Comparison of ENCODE assay signal across 27 cellular contexts in the genomic region with DNA sequence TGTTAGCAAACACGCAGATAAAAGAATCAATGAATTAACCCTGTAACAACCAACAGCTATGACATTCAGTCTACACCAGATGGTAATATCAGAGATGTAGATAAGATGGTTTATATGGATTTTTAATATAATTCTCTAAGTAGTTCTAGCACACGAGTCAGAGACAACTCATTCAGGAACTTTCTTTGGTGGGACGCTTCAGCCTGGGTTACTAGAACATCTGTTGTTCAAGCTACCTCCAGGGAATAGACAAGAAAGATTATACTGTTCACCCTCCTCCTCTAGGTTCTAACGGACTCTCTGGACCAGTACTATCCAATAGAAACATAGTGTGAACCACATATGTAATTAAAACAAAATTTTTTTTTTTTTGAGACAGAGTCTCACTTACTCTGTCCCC.
DNase-seq lines count a peak whose midpoint lies in the region; ATAC-seq, FAIRE-seq and TF ChIP-seq lines count a peak whose summit lies in the region.
"Had no signal": no experiment of that assay in that cellular context is flagged by ENCODE, and none has a peak within 500 bp of the region (broad histone marks: within the 10 kb centered on the region; RNA-seq: fewer than 3 reads in every experiment).

No MANE protein-coding gene starts in this region.

- no peak overlapping the region for H4K5ac ChIP-seq in IMR-90 (ENCODE audit: low read depth, low read length)

- TF ChIP-seq RAD21 in IMR-90 (IDR thresholded peaks at IDR 0.05; ENCODE audit: low read length) (no peak), GM12878 (IDR thresholded peaks at IDR 0.05; ENCODE audit: insufficient read depth, low read depth, low read length) (no peak)

- H3K9me3 ChIP-seq in IMR-90 (ENCODE audit: control insufficient read depth, insufficient read depth, low read length) (no peaks in the 10 kb centered on the region), GM12878 (replicated peaks; ENCODE audit: control insufficient read depth, insufficient read depth, low read length) (no peaks in the 10 kb centered on the region)
- H3K9me3 ChIP-seq in naive thymus-derived CD4-positive, alpha-beta T cell (ENCODE audit: control insufficient read depth in 2 of 3, low read length in 3 of 3): no peaks in the 10 kb centered on the region
- H3K9me3 ChIP-seq: HAP-1, transverse colon had no signal

- no peak for FAIRE-seq in GM12878 (lab: Jason Lieb, UNC)
- FAIRE-seq: A204.1, bronchial epithelial cell, GM18507 had no signal

- H3K9ac ChIP-seq in IMR-90 (ENCODE audit: low read depth, low read length) (no peak overlapping the region), GM12878 (ENCODE audit: control insufficient read depth, insufficient read depth, low read length) (no peak overlapping the region)

- TF ChIP-seq POLR2A in IMR-90 (IDR thresholded peaks at IDR 0.05; ENCODE audit: low read depth, low read length) (no peak), GM12878 (IDR thresholded peaks at IDR 0.05; ENCODE audit: low read depth, low read length) (no peak)

- BruUV-seq in IMR-90 (replicated peaks; lab: Mats Ljungman, UMichigan): no TSS peak
- no TSS peak for BruUV-seq in GM12878 (replicated peaks; lab: Mats Ljungman, UMichigan)

- CTCF ChIA-PET in activated CD4-positive, alpha-beta T cell treated with anti-CD3 and anti-CD28 coated beads for 36 hours (lab: Charles Lee): interaction anchor here (0.7 to 3.3 kb wide), 5 partner anchors 12 to 1005 kb away, joined by 3 to 14 read pairs (median 8); partner anchors contain the start of gene RAPGEF1
- CTCF ChIA-PET in IMR-90 (lab: Yijun Ruan, JAX): no interaction called here
- CTCF ChIA-PET in GM12878 (lab: Yijun Ruan, JAX): interaction anchor here (0.8 to 2.7 kb wide), 9 partner anchors 9 to 393 kb away, joined by 3 to 9 read pairs (median 4); partner anchors contain the start of gene RAPGEF1
- CTCF ChIA-PET in naive thymus-derived CD4-positive, alpha-beta T cell (lab: Charles Lee): interaction anchor here (0.9 to 2.6 kb wide), 6 partner anchors 10 to 75 kb away, joined by 3 to 6 read pairs (median 3); no protein-coding TSS in a partner anchor

- H3K4me1 ChIP-seq in IMR-90 (ENCODE audit: control insufficient read depth, insufficient read depth, low read length): peaks cover 21% of the 10 kb centered on the region
- peaks cover 64% of the 10 kb centered on the region for H3K4me1 ChIP-seq in GM12878 (ENCODE audit: control insufficient read depth, insufficient read depth, low read length)
- H3K4me1 ChIP-seq in naive thymus-derived CD4-positive, alpha-beta T cell (ENCODE audit: control insufficient read depth in 2 of 2, insufficient read depth in 2 of 2, low read length in 2 of 2): peaks cover 53 to 67% of the 10 kb centered on the region in 2 donors

- no peak for ATAC-seq in activated CD4-positive, alpha-beta T cell treated with anti-CD3 and anti-CD28 coated beads for 36 hours
- ATAC-seq in IMR-90 (ENCODE audit: low read depth): no peak
- ATAC-seq in GM12878: no peak
- ATAC-seq in naive thymus-derived CD4-positive, alpha-beta T cell: no peak
- no peak for ATAC-seq in GM21390 (IDR thresholded peaks at IDR 0.05; ENCODE audit: unreplicated experiment)
- no peak for ATAC-seq in HG02938 (IDR thresholded peaks at IDR 0.05; ENCODE audit: unreplicated experiment)
- ATAC-seq: activated CD4-positive, CD25-positive, alpha-beta regulatory T cell treated with anti-CD3 and anti-CD28 coated beads, Interleukin-2, amount 50 U/mL, for 24 hours; esophagus mucosa; left lobe of liver; right cardiac atrium had no signal

- H2AK9ac ChIP-seq in IMR-90 (replicated peaks; ENCODE audit: low read depth, low read length, poor library complexity): no peak overlapping the region

- H3K18ac ChIP-seq in IMR-90 (ENCODE audit: low read depth, low read length): no peak overlapping the region

- H3K4me3 ChIP-seq in IMR-90 (ENCODE audit: insufficient read depth, low read depth, low read length): no peak overlapping the region
- no peak overlapping the region; the same call in 1 of the 2 replicates for H3K4me3 ChIP-seq in GM12878
- H3K4me3 ChIP-seq in naive thymus-derived CD4-positive, alpha-beta T cell (ENCODE audit: low read length): no peak overlapping the region
- H3K4me3 ChIP-seq: dorsolateral prefrontal cortex, HAP-1, transverse colon had no signal

- no peak overlapping the region for H4K8ac ChIP-seq in IMR-90 (ENCODE audit: low read depth in 2 of 2, low read length in 2 of 2)

- no peak overlapping the region for H2AK5ac ChIP-seq in IMR-90 (ENCODE audit: low read depth, low read length)

- no peak overlapping the region for H2BK20ac ChIP-seq in IMR-90 (ENCODE audit: low read depth, low read length)

- TF ChIP-seq CTCF in IMR-90 (conservative IDR thresholded peaks at IDR 0.05; ENCODE audit: low read depth, low read length) (no peak), GM12878 (IDR thresholded peaks at IDR 0.05 in 2 of 3, conservative IDR thresholded peaks at IDR 0.05 in 1 of 3; ENCODE audit: control insufficient read depth in 2 of 3, extremely low read depth in 1 of 3, insufficient read depth in 1 of 3, low read depth in 3 of 3, low read length in 3 of 3) (no peak)

- H2BK5ac ChIP-seq in IMR-90 (ENCODE audit: low read depth, low read length, poor library complexity, severe bottlenecking): no peak overlapping the region

- H2BK15ac ChIP-seq in IMR-90 (ENCODE audit: low read depth, low read length): no peak overlapping the region

- DNase-seq in activated CD4-positive, alpha-beta T cell treated with anti-CD3 and anti-CD28 coated beads for 36 hours: no peak
- DNase-seq in activated CD4-positive, alpha-beta T cell treated with anti-CD3 and anti-CD28 coated beads for 48 hours: no peak
- DNase-seq in IMR-90 (peak; percentile 55), GM12878 (ENCODE audit: low read depth, low spot score) (no peak), NCI-H226 (no peak)
- DNase-seq in naive thymus-derived CD4-positive, alpha-beta T cell: no peak
- DNase-seq: activated naive CD8-positive, alpha-beta T cell treated with anti-CD3 and anti-CD28 coated beads, Interleukin-2, amount 10 ng/mL, durations not matched to agents 7 days and 5 days; dorsolateral prefrontal cortex; KBM-7; NCI-H2029; NCI-H524; occipital lobe; OCI-M1; right cardiac atrium; SIG-M5; stimulated activated naive CD4-positive, alpha-beta T cell treated with Interleukin-2 at 50 U/mL for 16 hours; transverse colon had no signal

- H3K9me3 Mint-ChIP-seq in activated CD4-positive, alpha-beta T cell treated with anti-CD3 and anti-CD28 coated beads for 36 hours (ENCODE audit: low read depth): no peaks in the 10 kb centered on the region
- no peaks in the 10 kb centered on the region for H3K9me3 Mint-ChIP-seq in naive thymus-derived CD4-positive, alpha-beta T cell

- H4K91ac ChIP-seq in IMR-90 (ENCODE audit: insufficient read depth, low read depth, low read length): no peak overlapping the region

- H3K79me1 ChIP-seq in IMR-90 (ENCODE audit: low read depth in 1 of 2, low read length in 2 of 2): peaks cover 45 to 78% of the 10 kb centered on the region in 2 experiments

- H3K4ac ChIP-seq in IMR-90 (ENCODE audit: low read depth, low read length): no peak overlapping the region

- no peaks in the 10 kb centered on the region for H3K27me3 Mint-ChIP-seq in activated CD4-positive, alpha-beta T cell treated with anti-CD3 and anti-CD28 coated beads for 36 hours
- no peaks in the 10 kb centered on the region for H3K27me3 Mint-ChIP-seq in naive thymus-derived CD4-positive, alpha-beta T cell
- H3K27me3 Mint-ChIP-seq: activated naive CD8-positive, alpha-beta T cell treated with anti-CD3 and anti-CD28 coated beads, Interleukin-2, amount 10 ng/mL, durations not matched to agents 7 days and 5 days had no signal

- no peak overlapping the region for H3K4me2 ChIP-seq in IMR-90 (ENCODE audit: low read depth, low read length)
- no peak overlapping the region; the same call in 1 of the 2 replicates for H3K4me2 ChIP-seq in GM12878 (ENCODE audit: control insufficient read depth, insufficient read depth)

- H3K56ac ChIP-seq in IMR-90 (ENCODE audit: extremely low read depth, insufficient read depth, low read length): no peak overlapping the region

- in situ Hi-C loops in IMR-90 (cut with MboI; ENCODE audit: low sequenced_read_pairs) (no loop called here), GM12878 (cut with MboI) (no loop called here)

- H3K4me1 Mint-ChIP-seq in activated CD4-positive, alpha-beta T cell treated with anti-CD3 and anti-CD28 coated beads for 36 hours: peaks cover 92% of the 10 kb centered on the region
- peaks cover 54 to 95% (median 82%) of the 10 kb centered on the region in 7 donors for H3K4me1 Mint-ChIP-seq in naive thymus-derived CD4-positive, alpha-beta T cell

- H3K36me3 ChIP-seq in IMR-90 (ENCODE audit: control insufficient read depth, insufficient read depth, low read length): no peaks in the 10 kb centered on the region
- peaks cover 0 to under 1% of the 10 kb centered on the region in 2 experiments; a peak in 3 of 4 replicates for H3K36me3 ChIP-seq in GM12878 (ENCODE audit: control insufficient read depth in 2 of 2, insufficient read depth in 2 of 2, low read length in 1 of 2)
- H3K36me3 ChIP-seq in naive thymus-derived CD4-positive, alpha-beta T cell (ENCODE audit: control insufficient read depth in 2 of 3, insufficient read depth in 3 of 3, low read length in 3 of 3): no peaks in the 10 kb centered on the region
- H3K36me3 ChIP-seq: HAP-1, transverse colon had no signal

- no peak overlapping the region for H3K23ac ChIP-seq in IMR-90 (ENCODE audit: low read depth, low read length)

- RAD21 ChIA-PET in GM12878 (lab: Charles Lee; ENCODE audit: unreplicated experiment): interaction anchor here (1.0 to 10.6 kb wide), 10 partner anchors 10 to 74 kb away, joined by 3 to 187 read pairs (median 19); no protein-coding TSS in a partner anchor

- TF ChIP-seq EP300 in GM12878 (IDR thresholded peaks at IDR 0.05; ENCODE audit: borderline replicate concordance in 1 of 2, control insufficient read depth in 1 of 2, low read depth in 2 of 2, low read length in 2 of 2): no peak

- peaks cover 34% of the 10 kb centered on the region for H3K9me1 ChIP-seq in IMR-90 (ENCODE audit: insufficient read depth, low read length)

- dilution Hi-C loops in IMR-90 (cut with HindIII; ENCODE audit: low sequenced_read_pairs, unreplicated experiment): no loop called here

- no peak overlapping the region for H3K14ac ChIP-seq in IMR-90 (replicated peaks; ENCODE audit: low read depth, low read length)

- H3K4me3 Mint-ChIP-seq in activated CD4-positive, alpha-beta T cell treated with anti-CD3 and anti-CD28 coated beads for 36 hours: peak overlapping the region; percentile 76
- H3K4me3 Mint-ChIP-seq in naive thymus-derived CD4-positive, alpha-beta T cell: peak overlapping the region in 1 of 10 donors; percentile 8
- H3K4me3 Mint-ChIP-seq: activated naive CD8-positive, alpha-beta T cell treated with anti-CD3 and anti-CD28 coated beads, Interleukin-2, amount 10 ng/mL, durations not matched to agents 7 days and 5 days had no signal

- H4K20me1 ChIP-seq in IMR-90 (ENCODE audit: insufficient read depth, low read length) (peaks cover 45% of the 10 kb centered on the region), GM12878 (ENCODE audit: control insufficient read depth, insufficient read depth) (no peaks in the 10 kb centered on the region)

- no peak overlapping the region for H2BK120ac ChIP-seq in IMR-90 (ENCODE audit: low read depth, low read length)

- H3K27ac Mint-ChIP-seq in activated CD4-positive, alpha-beta T cell treated with anti-CD3 and anti-CD28 coated beads for 36 hours: peak overlapping the region; percentile 83
- H3K27ac Mint-ChIP-seq in naive thymus-derived CD4-positive, alpha-beta T cell: peak overlapping the region in 5 of 9 donors; percentile 29 to 92 (median 51)

- WGBS in IMR-90 (ENCODE audit: extremely low coverage in 2 of 2, insufficient read length in 1 of 2), 2 experiments: no CpG with 5 or more reads among the region's 4 CpGs
- WGBS in GM12878 (ENCODE audit: insufficient coverage, insufficient replicate concordance, low lambda C conversion rate, missing lambda C conversion rate): 2% methylated on average over 4 of the region's 4 CpGs

- intact Hi-C loops in activated CD4-positive, alpha-beta T cell treated with anti-CD3 and anti-CD28 coated beads for 36 hours (cut with DNase I, micrococcal nuclease): loop anchor here (5.0 to 10.0 kb wide), 6 partner anchors 164 to 1781 kb away; partner anchors contain the start of genes POMT1 (in 2 of the 2), FAM78A (in 1 of the 2), PRRC2B (in 1 of the 2) and SETX (in 1 of the 2)
- intact Hi-C loops in IMR-90 (cut with micrococcal nuclease) (no loop called here), GM12878 (cut with micrococcal nuclease; ENCODE audit: unreplicated experiment) (loop anchor here (5.0 kb wide), 2 partner anchors 34 to 41 kb away; no protein-coding TSS in a partner anchor)
- intact Hi-C loops in naive thymus-derived CD4-positive, alpha-beta T cell (cut with micrococcal nuclease): loop anchor here (5.0 to 10.0 kb wide), 3 partner anchors 36 to 271 kb away; partner anchors contain the start of gene PRRC2B (in 1 of the 2)

- H2AFZ ChIP-seq in IMR-90 (replicated peaks; ENCODE audit: low read length, poor library complexity) (no peak overlapping the region), GM12878 (ENCODE audit: control insufficient read depth, low read depth, low read length) (no peak overlapping the region)

- SMC1A ChIA-PET in GM12878 (lab: Charles Lee; ENCODE audit: uncharacterized antibody, unreplicated experiment): interaction anchor here (0.8 to 21.1 kb wide), 11 partner anchors 12 to 66 kb away, joined by 3 to 535 read pairs (median 12); partner anchors contain the start of gene RAPGEF1

- H3K27ac ChIP-seq in IMR-90 (ENCODE audit: insufficient read depth, low read length) (no peak overlapping the region), GM12878 (ENCODE audit: control insufficient read depth, insufficient read depth) (peak overlapping the region; percentile 88; the same call in 1 of the 2 replicates)
- no peak overlapping the region for H3K27ac ChIP-seq in naive thymus-derived CD4-positive, alpha-beta T cell (ENCODE audit: low read depth, low read length)
- H3K27ac ChIP-seq: C4-2B had no signal

- H3K27me3 ChIP-seq in IMR-90 (ENCODE audit: control insufficient read depth, insufficient read depth, low read length) (no peaks in the 10 kb centered on the region), GM12878 (replicated peaks in 1 of 2; ENCODE audit: control insufficient read depth in 2 of 2, insufficient read depth in 2 of 2, low read length in 1 of 2) (no peaks in the 10 kb centered on the region)
- no peaks in the 10 kb centered on the region for H3K27me3 ChIP-seq in naive thymus-derived CD4-positive, alpha-beta T cell (ENCODE audit: control insufficient read depth in 2 of 2, insufficient read depth in 2 of 2, low read length in 2 of 2)
- H3K27me3 ChIP-seq: dorsolateral prefrontal cortex, transverse colon had no signal

- H3K36me3 Mint-ChIP-seq in activated CD4-positive, alpha-beta T cell treated with anti-CD3 and anti-CD28 coated beads for 36 hours (ENCODE audit: low read depth): peaks cover 22% of the 10 kb centered on the region
- peaks cover 0 to 23% (median 0%) of the 10 kb centered on the region in 5 donors for H3K36me3 Mint-ChIP-seq in naive thymus-derived CD4-positive, alpha-beta T cell

- H3K79me2 ChIP-seq in GM12878 (ENCODE audit: control insufficient read depth, insufficient read depth, low read length): peaks cover 99% of the 10 kb centered on the region

- POLR2A ChIA-PET in activated CD4-positive, alpha-beta T cell treated with anti-CD3 and anti-CD28 coated beads for 36 hours (lab: Charles Lee): interaction anchor here (0.9 to 4.7 kb wide), 3 partner anchors 12 to 689 kb away, joined by 3 to 27 read pairs (median 4); partner anchors contain the start of gene SETX
- POLR2A ChIA-PET in IMR-90 (lab: Charles Lee; ENCODE audit: unreplicated experiment) (no interaction called here), GM12878 (lab: Charles Lee) (interaction anchor here (1.3 to 5.2 kb wide), 8 partner anchors 10 to 70 kb away, joined by 3 to 30 read pairs (median 4); no protein-coding TSS in a partner anchor)
- POLR2A ChIA-PET in naive thymus-derived CD4-positive, alpha-beta T cell (lab: Charles Lee): interaction anchor here (0.9 to 1.4 kb wide), 3 partner anchors 12 to 77 kb away, joined by 3 to 4 read pairs (median 4); no protein-coding TSS in a partner anchor
